ENCODE assay signal across 8 cellular contexts in the genomic region with DNA sequence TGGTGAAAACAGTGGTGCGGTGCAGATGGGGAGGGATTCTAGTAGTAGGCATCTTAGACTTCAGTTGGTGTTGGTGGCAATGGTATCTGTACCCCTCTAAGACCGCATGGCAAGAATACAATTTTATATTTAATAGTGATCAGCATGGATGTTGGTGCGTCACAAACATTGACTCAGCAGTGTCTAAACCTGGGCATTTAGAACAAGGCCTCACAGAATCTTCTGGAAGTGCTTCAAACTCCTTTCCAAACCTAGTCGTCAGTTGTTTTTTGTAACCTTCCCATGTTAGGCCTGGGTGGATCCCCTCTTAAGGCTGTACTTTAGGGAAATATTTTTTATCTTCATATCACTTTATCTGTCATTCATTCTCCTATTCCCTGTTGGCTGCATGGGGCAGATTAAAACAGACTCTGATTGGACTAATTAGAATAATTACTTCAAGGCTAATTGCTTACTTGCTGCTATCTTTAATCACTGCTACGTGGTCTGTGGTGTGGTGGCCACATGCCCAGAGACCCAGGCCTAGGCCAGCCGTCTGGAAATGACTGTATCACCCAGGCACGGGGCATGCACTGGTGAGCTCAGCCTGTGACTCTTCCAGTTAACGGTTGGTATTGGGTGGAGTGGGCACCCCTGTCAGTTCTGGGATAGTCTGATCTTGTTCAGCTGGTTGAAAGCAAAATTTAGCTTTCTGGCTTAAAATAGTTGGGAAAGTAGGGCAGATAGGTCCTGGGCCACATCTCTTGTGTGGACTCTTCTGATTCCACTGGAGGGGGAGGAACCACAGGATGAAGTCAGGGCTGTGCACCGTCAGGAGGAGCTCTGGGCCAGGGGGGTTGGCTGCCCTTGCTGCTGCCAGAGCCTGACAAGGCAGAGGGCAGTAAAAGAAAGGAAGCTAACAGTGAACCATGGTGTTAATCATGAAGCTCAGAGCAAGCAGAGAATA. TPM values are rescaled to one million over a fixed set of nuclear protein-coding genes. Genes with fewer than 3 reads are reported as not detected.
DNase-seq lines count a peak whose midpoint lies in the region; ATAC-seq and TF ChIP-seq lines count a peak whose summit lies in the region.

No MANE protein-coding gene starts in this region.

- H3K4me3 ChIP-seq in Peyer's patch (peak overlapping the region; percentile 5 to 92 (median 89)), duodenal mucosa (ENCODE audit: low read depth in 1 of 2, low read length in 2 of 2) (peak overlapping the region; percentile 66 to 96)

- intact Hi-C loops in CD4-positive, alpha-beta T cell (cut with DNase I, micrococcal nuclease), result loop anchor here in 1 of 2 experiments (10.0 kb wide), 1 partner anchor 903 kb away; a partner anchor contains a TSS

- peak overlapping the region; percentile 3 to 90 for H3K9ac ChIP-seq in duodenal mucosa (ENCODE audit: low read depth in 1 of 2, low read length in 2 of 2)

- H3K27me3 Mint-ChIP-seq in CD4-positive, alpha-beta T cell, result no peaks in the 10 kb centered on the region
- H3K27me3 Mint-ChIP-seq in nephron progenitor cell (ENCODE audit: low read depth, poor library complexity), result no peaks in the 10 kb centered on the region

- H3K9me3 Mint-ChIP-seq in CD4-positive, alpha-beta T cell, result no peaks in the 10 kb centered on the region
- H3K9me3 Mint-ChIP-seq in nephron progenitor cell, result no peaks in the 10 kb centered on the region

- POLR2A ChIA-PET in CD4-positive, alpha-beta T cell (lab: Charles Lee), result interaction anchor here (0.9 kb wide), 1 partner anchor 37 kb away, joined by 4 read pairs; a partner anchor contains a TSS

- H3K27ac ChIP-seq in CD4-positive, alpha-beta T cell (ENCODE audit: low read depth, low read length), result no peak overlapping the region
- H3K27ac ChIP-seq in Peyer's patch (no peak overlapping the region), duodenal mucosa (ENCODE audit: low read depth, low read length) (no peak overlapping the region)

- H3K27ac Mint-ChIP-seq in CD4-positive, alpha-beta T cell, result peak overlapping the region; percentile 97
- peak overlapping the region; percentile 50 for H3K27ac Mint-ChIP-seq in nephron progenitor cell

- H3K4me1 ChIP-seq in Peyer's patch, result peaks cover 0 to 75% (median 26%) of the 10 kb centered on the region in 4 donors
- H3K4me1 ChIP-seq in duodenal mucosa (ENCODE audit: control insufficient read depth in 1 of 2, insufficient read depth in 2 of 2, low read length in 2 of 2), result peaks cover 58 to 71% of the 10 kb centered on the region in 2 donors

- peaks cover 72% of the 10 kb centered on the region for H3K36me3 Mint-ChIP-seq in CD4-positive, alpha-beta T cell (ENCODE audit: low read depth)
- H3K36me3 Mint-ChIP-seq in nephron progenitor cell (ENCODE audit: low read depth), result peaks cover 54% of the 10 kb centered on the region

- CTCF ChIA-PET in CD4-positive, alpha-beta T cell (lab: Charles Lee), result interaction anchor here (0.8 kb wide), 1 partner anchor 30 kb away, joined by 3 read pairs; no protein-coding TSS in a partner anchor

- no peak for TF ChIP-seq CTCF in CD4-positive, alpha-beta T cell (IDR thresholded peaks at IDR 0.05)
- TF ChIP-seq CTCF in Peyer's patch (IDR thresholded peaks at IDR 0.05) (no peak), nephron progenitor cell (IDR thresholded peaks at IDR 0.05) (no peak)

- peak overlapping the region; percentile 98 for H3K4me3 Mint-ChIP-seq in CD4-positive, alpha-beta T cell
- peak overlapping the region; percentile 95 for H3K4me3 Mint-ChIP-seq in nephron progenitor cell

- H3K4me1 Mint-ChIP-seq in CD4-positive, alpha-beta T cell (ENCODE audit: low read depth), result peaks cover 81% of the 10 kb centered on the region
- peaks cover 64% of the 10 kb centered on the region for H3K4me1 Mint-ChIP-seq in nephron progenitor cell

- H3K36me3 ChIP-seq in Peyer's patch, result peaks cover 0 to 13% (median 0%) of the 10 kb centered on the region in 3 donors
- H3K36me3 ChIP-seq in duodenal mucosa (ENCODE audit: control insufficient read depth in 1 of 2, insufficient read depth in 2 of 2, low read length in 2 of 2), result peaks cover 5 to 13% of the 10 kb centered on the region in 2 donors

- H3K9me3 ChIP-seq in CD4-positive, alpha-beta T cell (ENCODE audit: control insufficient read depth, low read length), result no peaks in the 10 kb centered on the region
- H3K9me3 ChIP-seq in Peyer's patch, result no peaks in the 10 kb centered on the region
- H3K9me3 ChIP-seq in duodenal mucosa (ENCODE audit: control insufficient read depth in 1 of 2, low read length in 2 of 2), result no peaks in the 10 kb centered on the region

- ATAC-seq in CD4-positive, alpha-beta T cell (ENCODE audit: poor library complexity), result no peak
- ATAC-seq in GM19463 (IDR thresholded peaks at IDR 0.05; ENCODE audit: unreplicated experiment), result no peak

- DNase-seq in CD4-positive, alpha-beta T cell, result peak in 1 of 10 experiments; percentile 7
- DNase-seq in Peyer's patch (no peak), nephron progenitor cell (no peak), HT-29 (ENCODE audit: low spot score) (no peak), OCI-M1 (lab: John Stamatoyannopoulos, UW) (no peak)
- DNase-seq in central memory CD4-positive, alpha-beta T cell, result no peak

- no peaks in the 10 kb centered on the region for H3K27me3 ChIP-seq in CD4-positive, alpha-beta T cell (ENCODE audit: control insufficient read depth, insufficient read depth, low read length)
- H3K27me3 ChIP-seq in Peyer's patch (no peaks in the 10 kb centered on the region), duodenal mucosa (ENCODE audit: control insufficient read depth in 1 of 2, insufficient read depth in 2 of 2, low read length in 2 of 2) (no peaks in the 10 kb centered on the region)

- no peak for TF ChIP-seq POLR2A in Peyer's patch (IDR thresholded peaks at IDR 0.05)

RNA-seq across cellular contexts. Expression of a gene that starts 4.5 kb away (rescaled TPM):
- total RNA-seq in CD4-positive, alpha-beta T cell, result 100 to 1,000 TPM; 117 to 119 TPM
- total RNA-seq in Peyer's patch, result 10 to 100 TPM; 65.6 to 78.5 (median 72.9) TPM
- total RNA-seq in HT-29 (2014; rRNA removed; shearing (Covaris generic)), result 74.4 and 75.8 TPM in 2 replicates

RNA-seq across cellular contexts. Expression of a gene that starts 37.3 kb away (rescaled TPM):
- 10 to 100 TPM; 10.8 to 11.6 TPM for total RNA-seq in CD4-positive, alpha-beta T cell
- 10 to 100 TPM in 3 of 4 donors, 1 to 10 TPM in 1; 7.5 to 19.0 (median 15.4) TPM for total RNA-seq in Peyer's patch
- total RNA-seq in HT-29 (2014; rRNA removed; shearing (Covaris generic)), result 33.2 and 35.0 TPM in 2 replicates
